6 cellular contexts compared by ENCODE assay signal in the genomic region with DNA sequence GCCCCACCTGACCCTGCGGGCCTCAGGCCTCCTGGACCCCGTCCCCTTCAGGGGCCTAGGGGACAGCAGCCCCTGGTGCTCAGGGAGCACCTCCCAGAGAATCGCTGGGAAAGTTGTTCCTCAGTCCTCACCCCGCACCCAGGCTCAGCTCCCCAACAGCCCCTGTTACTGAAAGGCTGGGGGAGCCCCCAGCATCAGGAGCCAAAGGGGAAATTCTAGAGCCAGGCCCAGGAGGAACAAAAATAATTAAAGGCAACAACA.
"Had no signal": no experiment of that assay in that cellular context is flagged by ENCODE, and none has a peak within 500 bp of the region (broad histone marks: within the 10 kb centered on the region; RNA-seq: fewer than 3 reads in every experiment).

No MANE protein-coding gene starts in this region.

- H3K27ac Mint-ChIP-seq: GM23338, HFFc6, IgD-negative memory B cell had no signal

- H3K36me3 Mint-ChIP-seq: IgD-negative memory B cell had no signal

- H3K27ac ChIP-seq: HL-60 had no signal

- H3K9me3 ChIP-seq: HAP-1 had no signal

- H3K4me3 Mint-ChIP-seq: GM23338, HFFc6, IgD-negative memory B cell had no signal

- H3K4me1 ChIP-seq: HAP-1 had no signal

- DNase-seq: HFFc6 had no signal

- H3K36me3 ChIP-seq: HAP-1 had no signal

- H3K4me1 Mint-ChIP-seq: GM23338, IgD-negative memory B cell had no signal

- H3K4me3 ChIP-seq: GM23338, HAP-1 had no signal

- ATAC-seq: GM23338, HCT116 had no signal
